Comparison of ENCODE assay signal across 1 cellular context in the genomic region with DNA sequence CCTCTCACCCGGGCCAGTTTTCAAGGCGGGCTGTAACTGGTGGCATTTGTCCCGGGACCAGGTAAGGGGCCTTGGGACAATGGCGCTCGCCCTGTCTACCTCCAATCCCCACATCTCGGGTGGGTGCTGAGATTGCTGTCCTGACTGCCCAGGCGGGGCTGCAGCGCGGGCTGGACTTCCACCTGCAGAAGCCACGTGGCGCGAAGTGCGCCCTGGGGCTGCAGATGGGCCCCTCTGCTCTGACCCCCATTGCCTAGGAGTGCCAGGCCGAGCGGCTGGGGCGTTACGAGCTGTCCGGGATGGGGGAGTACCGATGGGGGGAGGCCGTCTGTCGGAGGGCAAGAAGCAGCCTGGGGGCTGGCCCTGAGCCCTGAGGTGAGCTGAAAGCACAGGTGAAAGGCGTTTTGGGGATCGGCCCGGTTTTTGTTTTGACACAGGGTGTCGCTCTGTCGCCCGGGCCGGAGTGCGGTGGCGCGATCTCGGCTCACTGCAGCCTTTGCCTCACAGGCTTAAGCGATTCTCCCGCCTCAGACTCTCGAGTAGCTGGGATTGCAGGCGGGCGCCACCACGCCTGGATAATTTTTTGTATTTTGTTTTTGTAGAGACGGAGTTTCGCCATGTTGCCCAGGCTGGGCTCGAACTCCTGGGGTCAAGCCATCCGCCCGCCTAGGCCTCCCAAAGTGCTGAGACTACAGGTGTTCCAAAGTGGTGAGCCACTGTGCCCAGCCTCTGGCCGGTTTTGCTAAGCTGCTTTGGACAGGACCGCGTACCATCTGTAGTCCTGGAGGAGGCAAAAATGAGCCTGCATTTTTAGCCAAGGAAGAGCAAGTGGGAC.
A peak's percentile ranks its signal among the peaks of the same experiment; 100 is the strongest.
TF ChIP-seq lines count a peak whose summit lies in the region.

A gene with protein sequence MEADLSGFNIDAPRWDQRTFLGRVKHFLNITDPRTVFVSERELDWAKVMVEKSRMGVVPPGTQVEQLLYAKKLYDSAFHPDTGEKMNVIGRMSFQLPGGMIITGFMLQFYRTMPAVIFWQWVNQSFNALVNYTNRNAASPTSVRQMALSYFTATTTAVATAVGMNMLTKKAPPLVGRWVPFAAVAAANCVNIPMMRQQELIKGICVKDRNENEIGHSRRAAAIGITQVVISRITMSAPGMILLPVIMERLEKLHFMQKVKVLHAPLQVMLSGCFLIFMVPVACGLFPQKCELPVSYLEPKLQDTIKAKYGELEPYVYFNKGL (plus strand): TSS at position 16 of the 835 bp plus-strand sequence. CDS start 12,001 bp downstream, outside the sequence.

TF ChIP-seq in WTC11, 78 proteins besides CTCF, POLR2A, EP300 and RAD21 (continued from another document):
- TF ChIP-seq, protein P1, sequence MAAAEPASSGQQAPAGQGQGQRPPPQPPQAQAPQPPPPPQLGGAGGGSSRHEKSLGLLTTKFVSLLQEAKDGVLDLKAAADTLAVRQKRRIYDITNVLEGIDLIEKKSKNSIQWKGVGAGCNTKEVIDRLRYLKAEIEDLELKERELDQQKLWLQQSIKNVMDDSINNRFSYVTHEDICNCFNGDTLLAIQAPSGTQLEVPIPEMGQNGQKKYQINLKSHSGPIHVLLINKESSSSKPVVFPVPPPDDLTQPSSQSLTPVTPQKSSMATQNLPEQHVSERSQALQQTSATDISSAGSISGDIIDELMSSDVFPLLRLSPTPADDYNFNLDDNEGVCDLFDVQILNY (CRISPR knock-in tag; IDR thresholded peaks at IDR 0.05) = 0 out of 2 replicates have a peak, but pooled peaks have one; percentile 33
- TF ChIP-seq ATF1 (CRISPR knock-in tag; IDR thresholded peaks at IDR 0.05) (0 out of 2 replicates have a peak, but pooled peaks have one; percentile 51), CREB1 (CRISPR knock-in tag; IDR thresholded peaks at IDR 0.05) (no peak), KAT7 (CRISPR knock-in tag; IDR thresholded peaks at IDR 0.05; ENCODE audit: borderline replicate concordance) (peak; percentile 69; the same call in 1 of the 2 replicates), ZNF423 (CRISPR knock-in tag; IDR thresholded peaks at IDR 0.05) (no peak), GABPB1 (CRISPR knock-in tag; IDR thresholded peaks at IDR 0.05) (peak; percentile 3; the same call in 1 of the 2 replicates), ZNF232 (CRISPR knock-in tag; IDR thresholded peaks at IDR 0.05) (0 out of 2 replicates have a peak, but pooled peaks have one; percentile 26), NFE2L1 (CRISPR knock-in tag; IDR thresholded peaks at IDR 0.05) (0 out of 2 replicates have a peak, but pooled peaks have one; percentile 7)
- TF ChIP-seq, protein P2, sequence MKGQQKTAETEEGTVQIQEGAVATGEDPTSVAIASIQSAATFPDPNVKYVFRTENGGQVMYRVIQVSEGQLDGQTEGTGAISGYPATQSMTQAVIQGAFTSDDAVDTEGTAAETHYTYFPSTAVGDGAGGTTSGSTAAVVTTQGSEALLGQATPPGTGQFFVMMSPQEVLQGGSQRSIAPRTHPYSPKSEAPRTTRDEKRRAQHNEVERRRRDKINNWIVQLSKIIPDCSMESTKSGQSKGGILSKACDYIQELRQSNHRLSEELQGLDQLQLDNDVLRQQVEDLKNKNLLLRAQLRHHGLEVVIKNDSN (CRISPR knock-in tag; IDR thresholded peaks at IDR 0.05) = peak; percentile 23; the same call in 1 of the 2 replicates
- TF ChIP-seq, protein P3, sequence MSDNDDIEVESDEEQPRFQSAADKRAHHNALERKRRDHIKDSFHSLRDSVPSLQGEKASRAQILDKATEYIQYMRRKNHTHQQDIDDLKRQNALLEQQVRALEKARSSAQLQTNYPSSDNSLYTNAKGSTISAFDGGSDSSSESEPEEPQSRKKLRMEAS (CRISPR knock-in tag; IDR thresholded peaks at IDR 0.05) = peak; percentile 79
- TF ChIP-seq, protein P4, sequence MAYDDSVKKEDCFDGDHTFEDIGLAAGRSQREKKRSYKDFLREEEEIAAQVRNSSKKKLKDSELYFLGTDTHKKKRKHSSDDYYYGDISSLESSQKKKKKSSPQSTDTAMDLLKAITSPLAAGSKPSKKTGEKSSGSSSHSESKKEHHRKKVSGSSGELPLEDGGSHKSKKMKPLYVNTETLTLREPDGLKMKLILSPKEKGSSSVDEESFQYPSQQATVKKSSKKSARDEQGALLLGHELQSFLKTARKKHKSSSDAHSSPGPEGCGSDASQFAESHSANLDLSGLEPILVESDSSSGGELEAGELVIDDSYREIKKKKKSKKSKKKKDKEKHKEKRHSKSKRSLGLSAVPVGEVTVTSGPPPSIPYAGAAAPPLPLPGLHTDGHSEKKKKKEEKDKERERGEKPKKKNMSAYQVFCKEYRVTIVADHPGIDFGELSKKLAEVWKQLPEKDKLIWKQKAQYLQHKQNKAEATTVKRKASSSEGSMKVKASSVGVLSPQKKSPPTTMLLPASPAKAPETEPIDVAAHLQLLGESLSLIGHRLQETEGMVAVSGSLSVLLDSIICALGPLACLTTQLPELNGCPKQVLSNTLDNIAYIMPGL (CRISPR knock-in tag; IDR thresholded peaks at IDR 0.05) = peak; percentile 69; the same call in 1 of the 2 replicates
- TF ChIP-seq, protein P5, sequence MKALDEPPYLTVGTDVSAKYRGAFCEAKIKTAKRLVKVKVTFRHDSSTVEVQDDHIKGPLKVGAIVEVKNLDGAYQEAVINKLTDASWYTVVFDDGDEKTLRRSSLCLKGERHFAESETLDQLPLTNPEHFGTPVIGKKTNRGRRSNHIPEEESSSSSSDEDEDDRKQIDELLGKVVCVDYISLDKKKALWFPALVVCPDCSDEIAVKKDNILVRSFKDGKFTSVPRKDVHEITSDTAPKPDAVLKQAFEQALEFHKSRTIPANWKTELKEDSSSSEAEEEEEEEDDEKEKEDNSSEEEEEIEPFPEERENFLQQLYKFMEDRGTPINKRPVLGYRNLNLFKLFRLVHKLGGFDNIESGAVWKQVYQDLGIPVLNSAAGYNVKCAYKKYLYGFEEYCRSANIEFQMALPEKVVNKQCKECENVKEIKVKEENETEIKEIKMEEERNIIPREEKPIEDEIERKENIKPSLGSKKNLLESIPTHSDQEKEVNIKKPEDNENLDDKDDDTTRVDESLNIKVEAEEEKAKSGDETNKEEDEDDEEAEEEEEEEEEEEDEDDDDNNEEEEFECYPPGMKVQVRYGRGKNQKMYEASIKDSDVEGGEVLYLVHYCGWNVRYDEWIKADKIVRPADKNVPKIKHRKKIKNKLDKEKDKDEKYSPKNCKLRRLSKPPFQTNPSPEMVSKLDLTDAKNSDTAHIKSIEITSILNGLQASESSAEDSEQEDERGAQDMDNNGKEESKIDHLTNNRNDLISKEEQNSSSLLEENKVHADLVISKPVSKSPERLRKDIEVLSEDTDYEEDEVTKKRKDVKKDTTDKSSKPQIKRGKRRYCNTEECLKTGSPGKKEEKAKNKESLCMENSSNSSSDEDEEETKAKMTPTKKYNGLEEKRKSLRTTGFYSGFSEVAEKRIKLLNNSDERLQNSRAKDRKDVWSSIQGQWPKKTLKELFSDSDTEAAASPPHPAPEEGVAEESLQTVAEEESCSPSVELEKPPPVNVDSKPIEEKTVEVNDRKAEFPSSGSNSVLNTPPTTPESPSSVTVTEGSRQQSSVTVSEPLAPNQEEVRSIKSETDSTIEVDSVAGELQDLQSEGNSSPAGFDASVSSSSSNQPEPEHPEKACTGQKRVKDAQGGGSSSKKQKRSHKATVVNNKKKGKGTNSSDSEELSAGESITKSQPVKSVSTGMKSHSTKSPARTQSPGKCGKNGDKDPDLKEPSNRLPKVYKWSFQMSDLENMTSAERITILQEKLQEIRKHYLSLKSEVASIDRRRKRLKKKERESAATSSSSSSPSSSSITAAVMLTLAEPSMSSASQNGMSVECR (CRISPR knock-in tag; IDR thresholded peaks at IDR 0.05; ENCODE audit: borderline replicate concordance) = peak; percentile 78; the same call in 1 of the 2 replicates
- TF ChIP-seq, protein P6, sequence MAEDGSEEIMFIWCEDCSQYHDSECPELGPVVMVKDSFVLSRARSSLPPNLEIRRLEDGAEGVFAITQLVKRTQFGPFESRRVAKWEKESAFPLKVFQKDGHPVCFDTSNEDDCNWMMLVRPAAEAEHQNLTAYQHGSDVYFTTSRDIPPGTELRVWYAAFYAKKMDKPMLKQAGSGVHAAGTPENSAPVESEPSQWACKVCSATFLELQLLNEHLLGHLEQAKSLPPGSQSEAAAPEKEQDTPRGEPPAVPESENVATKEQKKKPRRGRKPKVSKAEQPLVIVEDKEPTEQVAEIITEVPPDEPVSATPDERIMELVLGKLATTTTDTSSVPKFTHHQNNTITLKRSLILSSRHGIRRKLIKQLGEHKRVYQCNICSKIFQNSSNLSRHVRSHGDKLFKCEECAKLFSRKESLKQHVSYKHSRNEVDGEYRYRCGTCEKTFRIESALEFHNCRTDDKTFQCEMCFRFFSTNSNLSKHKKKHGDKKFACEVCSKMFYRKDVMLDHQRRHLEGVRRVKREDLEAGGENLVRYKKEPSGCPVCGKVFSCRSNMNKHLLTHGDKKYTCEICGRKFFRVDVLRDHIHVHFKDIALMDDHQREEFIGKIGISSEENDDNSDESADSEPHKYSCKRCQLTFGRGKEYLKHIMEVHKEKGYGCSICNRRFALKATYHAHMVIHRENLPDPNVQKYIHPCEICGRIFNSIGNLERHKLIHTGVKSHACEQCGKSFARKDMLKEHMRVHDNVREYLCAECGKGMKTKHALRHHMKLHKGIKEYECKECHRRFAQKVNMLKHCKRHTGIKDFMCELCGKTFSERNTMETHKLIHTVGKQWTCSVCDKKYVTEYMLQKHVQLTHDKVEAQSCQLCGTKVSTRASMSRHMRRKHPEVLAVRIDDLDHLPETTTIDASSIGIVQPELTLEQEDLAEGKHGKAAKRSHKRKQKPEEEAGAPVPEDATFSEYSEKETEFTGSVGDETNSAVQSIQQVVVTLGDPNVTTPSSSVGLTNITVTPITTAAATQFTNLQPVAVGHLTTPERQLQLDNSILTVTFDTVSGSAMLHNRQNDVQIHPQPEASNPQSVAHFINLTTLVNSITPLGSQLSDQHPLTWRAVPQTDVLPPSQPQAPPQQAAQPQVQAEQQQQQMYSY (CRISPR knock-in tag; IDR thresholded peaks at IDR 0.05) = peak; percentile 18; the same call in 1 of the 2 replicates
